Comparison of ENCODE assay signal across 1 cellular context in genomic region chr17:75615301-75615700, GRCh38.
TF ChIP-seq lines count a peak whose summit lies in the region.

No MANE protein-coding gene starts in this region.

TF ChIP-seq in HepG2, 621 proteins besides CTCF, POLR2A, EP300 and RAD21 (continues in another document):
- TF ChIP-seq SIN3A (IDR thresholded peaks at IDR 0.05; ENCODE audit: borderline replicate concordance, low read depth, low read length) (no peak), NFE2L1 (CRISPR knock-in tag; IDR thresholded peaks at IDR 0.05; ENCODE audit: borderline replicate concordance) (no peak), EEA1 (CRISPR knock-in tag; IDR thresholded peaks at IDR 0.05; ENCODE audit: borderline replicate concordance) (no peak; the same call in 1 of the 2 replicates), ZNF549 (CRISPR knock-in tag; IDR thresholded peaks at IDR 0.05) (no peak), ZNF775 (CRISPR knock-in tag; IDR thresholded peaks at IDR 0.05; ENCODE audit: borderline replicate concordance) (no peak), HOXA7 (CRISPR knock-in tag; IDR thresholded peaks at IDR 0.05) (no peak), ZSCAN20 (CRISPR knock-in tag; IDR thresholded peaks at IDR 0.05; ENCODE audit: borderline replicate concordance) (no peak), AKNA (CRISPR knock-in tag; IDR thresholded peaks at IDR 0.05; ENCODE audit: borderline replicate concordance) (no peak), ZSCAN25 (CRISPR knock-in tag; IDR thresholded peaks at IDR 0.05) (no peak), ZNF556 (CRISPR knock-in tag; IDR thresholded peaks at IDR 0.05; ENCODE audit: borderline replicate concordance) (no peak), PCBP2 (optimal IDR thresholded peaks at IDR 0.05; ENCODE audit: low read depth, low read length, poor library complexity, severe bottlenecking) (no peak), ZBTB42 (CRISPR knock-in tag; IDR thresholded peaks at IDR 0.05) (no peak), STAT6 (CRISPR knock-in tag; IDR thresholded peaks at IDR 0.05; ENCODE audit: borderline replicate concordance) (no peak), CENPT (CRISPR knock-in tag; IDR thresholded peaks at IDR 0.05; ENCODE audit: low read depth) (no peak), HNF1B (CRISPR knock-in tag; IDR thresholded peaks at IDR 0.05) (0 out of 2 replicates have a peak, but pooled peaks have one; percentile 12), ZNF207 (IDR thresholded peaks at IDR 0.05; ENCODE audit: borderline replicate concordance) (no peak), ZBTB33 (CRISPR knock-in tag; IDR thresholded peaks at IDR 0.05) (peak; percentile 99), ZNF142 (CRISPR knock-in tag; IDR thresholded peaks at IDR 0.05) (no peak), MLLT10 (CRISPR knock-in tag; IDR thresholded peaks at IDR 0.05) (no peak), NAIF1 (CRISPR knock-in tag; IDR thresholded peaks at IDR 0.05; ENCODE audit: borderline replicate concordance) (no peak), CEBPZ (IDR thresholded peaks at IDR 0.05; ENCODE audit: low read length) (no peak), JUND (CRISPR knock-in tag; IDR thresholded peaks at IDR 0.05) (no peak), PITX1 (CRISPR knock-in tag; IDR thresholded peaks at IDR 0.05) (peak; percentile 51; the same call in 1 of the 2 replicates), ZNF687 (CRISPR knock-in tag; IDR thresholded peaks at IDR 0.05) (peak; percentile 35; the same call in 1 of the 2 replicates), ZBTB20 (CRISPR knock-in tag; IDR thresholded peaks at IDR 0.05; ENCODE audit: borderline replicate concordance, low read depth) (no peak)
